In genomic region chr1:6577831-6578525, GRCh38 we compare ENCODE assay signal across 23 cellular contexts. TPM values are rescaled to one million over a fixed set of nuclear protein-coding genes. Genes with fewer than 3 reads are reported as not detected.
DNase-seq lines count a peak whose midpoint lies in the region; ATAC-seq, FAIRE-seq and TF ChIP-seq lines count a peak whose summit lies in the region.
"Had no signal": no experiment of that assay in that cellular context is flagged by ENCODE, and none has a peak within 500 bp of the region (broad histone marks: within the 10 kb centered on the region; RNA-seq: fewer than 3 reads in every experiment).

No MANE protein-coding gene starts in this region.

- H3K4me2 ChIP-seq in astrocyte (ENCODE audit: low read length), result no peak overlapping the region
- H3K4me2 ChIP-seq: A549 had no signal

- FAIRE-seq in astrocyte (lab: Jason Lieb, UNC), result no peak
- FAIRE-seq: A549, GM18507 had no signal

- no peak for TF ChIP-seq POLR2A in suprapubic skin (IDR thresholded peaks at IDR 0.05)
- TF ChIP-seq POLR2A in stomach (IDR thresholded peaks at IDR 0.05), result no peak

- H3K4me3 ChIP-seq in left ventricle myocardium inferior, result no peak overlapping the region
- H3K4me3 ChIP-seq in astrocyte (ENCODE audit: insufficient read depth, low read depth, low read length), result no peak overlapping the region
- no peak overlapping the region for H3K4me3 ChIP-seq in suprapubic skin
- no peak overlapping the region for H3K4me3 ChIP-seq in SJCRH30
- no peak overlapping the region for H3K4me3 ChIP-seq in stomach
- H3K4me3 ChIP-seq: A549, ascending aorta, psoas muscle had no signal

- H3K36me3 Mint-ChIP-seq in astrocyte (ENCODE audit: low read depth, unreplicated experiment), result no peaks in the 10 kb centered on the region
- H3K36me3 Mint-ChIP-seq: type B pancreatic cell had no signal

- TF ChIP-seq EP300 in suprapubic skin (IDR thresholded peaks at IDR 0.05) (no peak), stomach (IDR thresholded peaks at IDR 0.05) (no peak)

- H3K27ac ChIP-seq in left ventricle myocardium inferior (replicated peaks) (peak overlapping the region; percentile 93), astrocyte (ENCODE audit: low read depth, low read length) (no peak overlapping the region), suprapubic skin (peak overlapping the region; percentile 37), SJCRH30 (no peak overlapping the region), stomach (no peak overlapping the region)
- H3K27ac ChIP-seq: psoas muscle had no signal

- H3K36me3 ChIP-seq in left ventricle myocardium inferior (no peaks in the 10 kb centered on the region), astrocyte (ENCODE audit: insufficient read depth, low read length) (no peaks in the 10 kb centered on the region), suprapubic skin (no peaks in the 10 kb centered on the region), SJCRH30 (no peaks in the 10 kb centered on the region), stomach (no peaks in the 10 kb centered on the region)
- H3K36me3 ChIP-seq: ascending aorta had no signal

- intact Hi-C loops in left ventricle myocardium inferior (cut with micrococcal nuclease) (no loop called here), Right ventricle myocardium superior (cut with DNase I) (no loop called here), stomach (cut with DNase I; ENCODE audit: low total_unique reads) (no loop called here)

- no peaks in the 10 kb centered on the region for H3K9me3 Mint-ChIP-seq in astrocyte (ENCODE audit: unreplicated experiment)
- H3K9me3 Mint-ChIP-seq: activated naive CD4-positive, alpha-beta T cell treated with anti-CD3 and anti-CD28 coated beads, Interleukin-2, amount 10 ng/mL, durations not matched to agents 7 days and 5 days; type B pancreatic cell had no signal

- no peak for DNase-seq in left ventricle myocardium inferior
- DNase-seq in Right ventricle myocardium superior, result no peak
- DNase-seq in astrocyte (ENCODE audit: low read depth), result no peak
- peak; percentile 63 for DNase-seq in medulla oblongata (ENCODE audit: extremely low spot score)
- no peak for DNase-seq in suprapubic skin (ENCODE audit: low spot score in 2 of 2)
- DNase-seq in SJCRH30, result no peak
- no peak for DNase-seq in stomach
- DNase-seq: activated CD4-positive, alpha-beta T cell treated with anti-CD3 and anti-CD28 coated beads, Interleukin-2, amount 50 U/mL, for 48 hours; activated naive CD4-positive, alpha-beta T cell treated with anti-CD3 and anti-CD28 coated beads, Interleukin-2, amount 10 ng/mL, durations not matched to agents 7 days and 5 days; dermis blood vessel endothelial cell; NCI-H2029 treated with DMSO at 0.1 percent for 48 hours; NCI-H524 treated with DMSO at 0.1 percent for 48 hours; psoas muscle; T-helper 1 cell; WERI-Rb-1 had no signal

- ATAC-seq in Right ventricle myocardium superior (ENCODE audit: poor library complexity) (no peak), GM19395 (IDR thresholded peaks at IDR 0.05; ENCODE audit: unreplicated experiment) (no peak)
- ATAC-seq: A549, psoas muscle, Right ventricle myocardium inferior had no signal

- H3K27ac Mint-ChIP-seq in astrocyte (ENCODE audit: unreplicated experiment), result no peak overlapping the region
- H3K27ac Mint-ChIP-seq: activated naive CD4-positive, alpha-beta T cell treated with anti-CD3 and anti-CD28 coated beads, Interleukin-2, amount 10 ng/mL, durations not matched to agents 7 days and 5 days had no signal

- peaks cover 26% of the 10 kb centered on the region for H3K79me2 ChIP-seq in astrocyte (ENCODE audit: insufficient read depth, low read length)

- H2AFZ ChIP-seq in astrocyte (ENCODE audit: low read depth, low read length), result no peak overlapping the region

- H3K4me1 Mint-ChIP-seq in astrocyte (ENCODE audit: low read depth, unreplicated experiment), result peaks cover 27% of the 10 kb centered on the region

- 79% methylated on average over 4 of the region's 6 CpGs for WGBS in suprapubic skin
- WGBS in stomach, 5 donors, result 82 to 91% (median 87%) methylated on average over 5 to 6 of the region's 6 CpGs

- H4K20me1 ChIP-seq in astrocyte (ENCODE audit: insufficient read depth, low read length), result peaks cover 23% of the 10 kb centered on the region

- H3K27me3 Mint-ChIP-seq in astrocyte (ENCODE audit: low read depth, unreplicated experiment), result no peaks in the 10 kb centered on the region
- H3K27me3 Mint-ChIP-seq: type B pancreatic cell had no signal

- no peaks in the 10 kb centered on the region for H3K9me3 ChIP-seq in left ventricle myocardium inferior (replicated peaks)
- H3K9me3 ChIP-seq in astrocyte (ENCODE audit: insufficient read depth, low read depth, low read length), result no peaks in the 10 kb centered on the region
- no peaks in the 10 kb centered on the region for H3K9me3 ChIP-seq in suprapubic skin
- no peaks in the 10 kb centered on the region for H3K9me3 ChIP-seq in SJCRH30 (replicated peaks)
- no peaks in the 10 kb centered on the region for H3K9me3 ChIP-seq in stomach
- H3K9me3 ChIP-seq: A549, ascending aorta, psoas muscle had no signal

- H3K4me1 ChIP-seq in left ventricle myocardium inferior, result peaks cover 51% of the 10 kb centered on the region
- peaks cover 12% of the 10 kb centered on the region for H3K4me1 ChIP-seq in astrocyte (ENCODE audit: insufficient read depth, low read length)
- H3K4me1 ChIP-seq in suprapubic skin, result peaks cover 33% of the 10 kb centered on the region
- H3K4me1 ChIP-seq in SJCRH30, result peaks cover 22% of the 10 kb centered on the region
- H3K4me1 ChIP-seq in stomach, result peaks cover 30 to 38% (median 37%) of the 10 kb centered on the region in 4 donors

- no peaks in the 10 kb centered on the region for H3K27me3 ChIP-seq in left ventricle myocardium inferior (ENCODE audit: low read depth)
- H3K27me3 ChIP-seq in astrocyte (ENCODE audit: insufficient read depth, low read length), result no peaks in the 10 kb centered on the region
- H3K27me3 ChIP-seq in suprapubic skin, result no peaks in the 10 kb centered on the region
- no peaks in the 10 kb centered on the region for H3K27me3 ChIP-seq in SJCRH30
- no peaks in the 10 kb centered on the region for H3K27me3 ChIP-seq in stomach
- H3K27me3 ChIP-seq: ascending aorta had no signal

- H3K9ac ChIP-seq in astrocyte (ENCODE audit: low read length), result no peak overlapping the region

- no peak for TF ChIP-seq CTCF in left ventricle myocardium inferior (IDR thresholded peaks at IDR 0.05; ENCODE audit: borderline replicate concordance)
- TF ChIP-seq CTCF in astrocyte (IDR thresholded peaks at IDR 0.05; ENCODE audit: insufficient read depth, low read depth, low read length), result no peak
- TF ChIP-seq CTCF in suprapubic skin (IDR thresholded peaks at IDR 0.05), result no peak
- TF ChIP-seq CTCF in stomach (IDR thresholded peaks at IDR 0.05), result no peak

- peak overlapping the region; percentile 40 for H3K4me3 Mint-ChIP-seq in astrocyte (ENCODE audit: unreplicated experiment)
- H3K4me3 Mint-ChIP-seq: activated naive CD4-positive, alpha-beta T cell treated with anti-CD3 and anti-CD28 coated beads, Interleukin-2, amount 10 ng/mL, durations not matched to agents 7 days and 5 days; CD14-positive monocyte had no signal

RNA-seq across cellular contexts. Expression of gene ZBTB48, which starts 1.8 kb away (rescaled TPM):
- 12.9 TPM for total RNA-seq in left ventricle myocardium inferior
- 11.7 TPM for total RNA-seq in Right ventricle myocardium superior
- total RNA-seq in astrocyte, result 20.0 and 26.5 TPM in 2 replicates
- 10 to 100 TPM; 17.8 to 26.7 (median 21.6) TPM for total RNA-seq in suprapubic skin
- 14.6 and 25.2 TPM in 2 replicates for total RNA-seq in SJCRH30 (2014; rRNA removed; shearing (Covaris generic))
- 100 to 1,000 TPM in 1 of 5 donors, 10 to 100 TPM in 4; 22.6 to 139 (median 25.7) TPM for total RNA-seq in stomach
- polyA plus RNA-seq in stomach, result 10 to 100 TPM; 34.8 to 64.4 (median 61.3) TPM

RNA-seq across cellular contexts. Expression of gene TAS1R1, which starts 22.9 kb away (rescaled TPM):
- not detected for total RNA-seq in left ventricle myocardium inferior
- total RNA-seq in Right ventricle myocardium superior, result not detected
- not detected in 2 replicates for total RNA-seq in astrocyte
- total RNA-seq in suprapubic skin, result under 1 TPM in 2 of 4 donors, not detected in 2; 0.40 to 0.45 TPM
- total RNA-seq in SJCRH30 (2014; rRNA removed; shearing (Covaris generic)), result 0.14 and 0.20 TPM in 2 replicates
- total RNA-seq in stomach, result not detected
- polyA plus RNA-seq in stomach, result under 1 TPM in 2 of 3 donors, not detected in 1; 0.08 to 0.12 TPM
- total RNA-seq: ascending aorta, H4, psoas muscle, Right ventricle myocardium inferior had no signal
- polyA plus RNA-seq: A549, CD14-positive monocyte had no signal

RNA-seq across cellular contexts. Expression of gene NOL9, which starts 23.7 kb away (rescaled TPM):
- total RNA-seq in left ventricle myocardium inferior, result 13.4 TPM
- total RNA-seq in Right ventricle myocardium superior, result 10.9 TPM
- total RNA-seq in astrocyte, result 24.0 and 26.8 TPM in 2 replicates
- total RNA-seq in suprapubic skin, result 10 to 100 TPM; 19.4 to 33.6 (median 27.5) TPM
- total RNA-seq in SJCRH30 (2014; rRNA removed; shearing (Covaris generic)), result 63.5 and 64.7 TPM in 2 replicates
- total RNA-seq in stomach, result 100 to 1,000 TPM in 1 of 5 donors, 10 to 100 TPM in 4; 19.7 to 150 (median 42.0) TPM
- 1 to 10 TPM; 2.7 to 4.0 (median 2.9) TPM for polyA plus RNA-seq in stomach

RNA-seq across cellular contexts. Expression of gene KLHL21, which starts 24.7 kb away (rescaled TPM):
- total RNA-seq in left ventricle myocardium inferior (83.7 TPM), Right ventricle myocardium superior (111 TPM), astrocyte (39.7 and 42.3 TPM in 2 replicates), suprapubic skin (100 to 1,000 TPM; 105 to 125 (median 118) TPM), stomach (10 to 100 TPM; 13.0 to 59.8 (median 34.5) TPM)
- total RNA-seq in SJCRH30 (2014; rRNA removed; shearing (Covaris generic)), result 44.8 and 45.0 TPM in 2 replicates
- polyA plus RNA-seq in stomach, result 10 to 100 TPM in 1 of 3 donors, 1 to 10 TPM in 2; 9.2 to 15.4 (median 9.8) TPM

RNA-seq across cellular contexts. Expression of gene PHF13, which starts 35.6 kb away (rescaled TPM):
- total RNA-seq in left ventricle myocardium inferior (6.8 TPM), Right ventricle myocardium superior (8.6 TPM), astrocyte (23.7 and 24.7 TPM in 2 replicates), suprapubic skin (10 to 100 TPM; 12.6 to 21.7 (median 17.0) TPM), stomach (10 to 100 TPM in 2 of 5 donors, 1 to 10 TPM in 3; 2.7 to 16.9 (median 7.5) TPM)
- total RNA-seq in SJCRH30 (2014; rRNA removed; shearing (Covaris generic)), result 24.5 and 25.0 TPM in 2 replicates
- polyA plus RNA-seq in stomach, result 1 to 10 TPM; 4.5 to 6.7 (median 5.7) TPM

Comparison
In these comparisons a context has a peak if more than half of its experiments do, and no peak if none do; other contexts are left out.
1. H3K27ac ChIP-seq: peak in left ventricle myocardium inferior (single experiment) and suprapubic skin (single experiment); none in astrocyte (single experiment), SJCRH30 (single experiment) and stomach (0 of 5).